In the genomic region with DNA sequence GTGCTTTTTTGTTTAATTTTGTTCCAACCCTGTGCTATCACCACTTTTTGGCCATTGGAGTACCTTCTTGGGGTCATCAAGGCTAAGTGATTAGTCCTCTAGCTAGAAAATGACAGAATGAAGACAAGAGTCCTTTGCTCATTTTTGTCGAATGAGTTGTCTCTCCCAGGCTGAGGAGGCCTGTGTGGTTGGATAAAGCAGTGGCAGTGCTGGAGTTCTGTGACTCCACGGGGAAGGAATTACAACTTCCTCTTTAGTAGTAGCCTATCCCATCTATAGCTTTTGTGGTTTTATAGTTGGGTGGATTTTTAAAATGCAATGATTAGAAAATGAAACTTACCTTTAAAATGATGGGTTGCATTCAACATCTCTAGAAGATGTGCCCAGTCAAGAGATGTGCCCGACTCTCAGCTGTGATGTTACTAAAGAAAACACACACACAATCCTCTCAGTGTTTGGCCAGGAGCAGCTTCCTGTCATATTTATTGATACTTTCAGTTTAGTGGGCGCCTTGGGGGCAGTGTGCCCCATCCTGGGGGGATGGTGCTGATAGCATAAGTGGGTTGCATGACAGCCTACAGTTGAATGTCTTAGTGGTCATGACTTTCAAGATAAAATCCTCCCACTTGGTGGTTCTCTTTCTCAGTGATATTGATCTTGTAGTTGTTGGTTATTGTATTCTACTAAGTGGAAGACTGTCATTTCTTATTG, we compare ENCODE assay signal across 11 cellular contexts. TPM values are rescaled to one million over a fixed set of nuclear protein-coding genes. Genes with fewer than 3 reads are reported as not detected.
DNase-seq lines count a peak whose midpoint lies in the region; ATAC-seq, FAIRE-seq and TF ChIP-seq lines count a peak whose summit lies in the region.
"Had no signal": no experiment of that assay in that cellular context is flagged by ENCODE, and none has a peak within 500 bp of the region (broad histone marks: within the 10 kb centered on the region; RNA-seq: fewer than 3 reads in every experiment).

No MANE protein-coding gene starts in this region.

- H3K27ac Mint-ChIP-seq in T-helper 17 cell = peak overlapping the region; percentile 99

- H3K36me3 Mint-ChIP-seq in T-helper 17 cell (ENCODE audit: low read depth) = no peaks in the 10 kb centered on the region

- H3K9me3 ChIP-seq in T-helper 17 cell (ENCODE audit: control insufficient read depth, low read length, poor library complexity, severe bottlenecking) (no peaks in the 10 kb centered on the region), pancreas (no peaks in the 10 kb centered on the region)
- H3K9me3 ChIP-seq: right atrium auricular region had no signal

- no peak for TF ChIP-seq CTCF in foreskin keratinocyte (conservative IDR thresholded peaks at IDR 0.05)
- no peak for TF ChIP-seq CTCF in pancreas (IDR thresholded peaks at IDR 0.05)

- FAIRE-seq in pancreas (lab: Jason Lieb, UNC) = no peak

- ATAC-seq in GM18511 (IDR thresholded peaks at IDR 0.05; ENCODE audit: unreplicated experiment) = peak; percentile 22
- ATAC-seq in T-helper 17 cell = peak; percentile 23
- peak; percentile 26 for ATAC-seq in foreskin keratinocyte
- ATAC-seq in pancreas = no peak
- ATAC-seq in HG03025 (IDR thresholded peaks at IDR 0.05; ENCODE audit: low FRiP score, unreplicated experiment) = no peak
- ATAC-seq in GM21825 (IDR thresholded peaks at IDR 0.05; ENCODE audit: unreplicated experiment) = no peak
- ATAC-seq in left lobe of liver = no peak

- peak; percentile 61 for DNase-seq in AG08396 (ENCODE audit: low spot score)
- no peak for DNase-seq in T-helper 17 cell
- DNase-seq in foreskin keratinocyte = peak in 1 of 2 donors; percentile 30
- DNase-seq in pancreas = no peak
- no peak for DNase-seq in left lobe of liver (ENCODE audit: low spot score)
- DNase-seq: DMS153, SHP77 had no signal

- intact Hi-C loops in pancreas (cut with DNase I) = no loop called here

- no peaks in the 10 kb centered on the region for H3K27me3 Mint-ChIP-seq in T-helper 17 cell

- H3K4me1 ChIP-seq in foreskin keratinocyte (no peaks in the 10 kb centered on the region), pancreas (peaks cover 5 to 20% (median 12%) of the 10 kb centered on the region in 3 donors)
- H3K4me1 ChIP-seq: right atrium auricular region had no signal

- WGBS in pancreas, 2 donors = 85 to 94% methylated on average over 4 of the region's 4 CpGs

- H3K4me3 Mint-ChIP-seq in T-helper 17 cell = peak overlapping the region; percentile 93

- peaks cover 65% of the 10 kb centered on the region for H3K4me1 Mint-ChIP-seq in T-helper 17 cell

- H3K4me3 ChIP-seq in pancreas = no peak overlapping the region
- H3K4me3 ChIP-seq: right atrium auricular region had no signal

- H3K27ac ChIP-seq in foreskin keratinocyte = no peak overlapping the region
- no peak overlapping the region for H3K27ac ChIP-seq in pancreas
- H3K27ac ChIP-seq: right atrium auricular region had no signal

- no peaks in the 10 kb centered on the region for H3K36me3 ChIP-seq in pancreas
- H3K36me3 ChIP-seq: right atrium auricular region had no signal

- H3K27me3 ChIP-seq in foreskin keratinocyte = peaks cover 1% of the 10 kb centered on the region
- H3K27me3 ChIP-seq in pancreas = no peaks in the 10 kb centered on the region
- H3K27me3 ChIP-seq: right atrium auricular region had no signal

RNA-seq across cellular contexts. Expression of a gene that starts 11.9 kb away (rescaled TPM):
- total RNA-seq in T-helper 17 cell (10 to 100 TPM; 31.4 to 42.8 TPM), foreskin keratinocyte (1.8 and 2.0 TPM in 2 replicates), pancreas (10 to 100 TPM in 5 of 6 donors, 1 to 10 TPM in 1; 6.3 to 24.2 (median 13.0) TPM), left lobe of liver (1.4 TPM)
- polyA plus RNA-seq in foreskin keratinocyte (1.0 and 1.2 TPM in 2 replicates), pancreas (10 to 100 TPM in 1 of 2 donors, 1 to 10 TPM in 1; 4.6 to 23.8 TPM)

Comparison
In these comparisons a context has a peak if more than half of its experiments do, and no peak if none do; other contexts are left out.
1. ATAC-seq: peak in GM18511 (single experiment), T-helper 17 cell (single experiment) and foreskin keratinocyte (single experiment); none in pancreas (0 of 4), HG03025 (single experiment), GM21825 (single experiment) and left lobe of liver (single experiment).